ENCODE assay signal across 9 cellular contexts in genomic region chr11:10454902-10455631, GRCh38. TPM values are rescaled to one million over a fixed set of nuclear protein-coding genes. Genes with fewer than 3 reads are reported as not detected.
DNase-seq lines count a peak whose midpoint lies in the region; ATAC-seq and TF ChIP-seq lines count a peak whose summit lies in the region.
"Had no signal": no experiment of that assay in that cellular context is flagged by ENCODE, and none has a peak within 500 bp of the region (broad histone marks: within the 10 kb centered on the region; RNA-seq: fewer than 3 reads in every experiment).

Gene AMPD3, plus strand, starts transcription at chr11:10455264. Its CDS starts 6,256 bp downstream, at chr11:10461520.

- H3K4me1 Mint-ChIP-seq in activated CD4-positive, alpha-beta T cell treated with anti-CD3 and anti-CD28 coated beads for 36 hours: peaks cover 83% of the 10 kb centered on the region
- H3K4me1 Mint-ChIP-seq in mesothelial cell of epicardium: peaks cover 33% of the 10 kb centered on the region

- peaks cover 20% of the 10 kb centered on the region for H3K79me2 ChIP-seq in PC-9 (ENCODE audit: low read depth)

- H3K36me3 Mint-ChIP-seq in activated CD4-positive, alpha-beta T cell treated with anti-CD3 and anti-CD28 coated beads for 36 hours (ENCODE audit: low read depth): peaks cover 7% of the 10 kb centered on the region
- no peaks in the 10 kb centered on the region for H3K36me3 Mint-ChIP-seq in mesothelial cell of epicardium

- H3K27me3 Mint-ChIP-seq in activated CD4-positive, alpha-beta T cell treated with anti-CD3 and anti-CD28 coated beads for 36 hours: no peaks in the 10 kb centered on the region
- peaks cover 22% of the 10 kb centered on the region for H3K27me3 Mint-ChIP-seq in mesothelial cell of epicardium (ENCODE audit: low read depth)

- H3K4me2 ChIP-seq in PC-9: peak within 1 kb of the TSS; percentile 87

- peak within 1 kb of the TSS; percentile 31 for H2AFZ ChIP-seq in PC-9

- no peaks in the 10 kb centered on the region for H3K36me3 ChIP-seq in PC-9 (ENCODE audit: low read depth)
- H3K36me3 ChIP-seq: pancreas had no signal

- H3K27ac ChIP-seq in HL-60 (replicated peaks) (peak within 1 kb of the TSS; percentile 81), PC-9 (peak within 1 kb of the TSS; percentile 79), caudate nucleus (ENCODE audit: low read depth, low read length) (peak within 1 kb of the TSS; percentile 50)

- peak; percentile 51 for DNase-seq in activated CD4-positive, alpha-beta T cell treated with anti-CD3 and anti-CD28 coated beads for 36 hours
- DNase-seq in activated CD4-positive, alpha-beta T cell treated with anti-CD3 and anti-CD28 coated beads, Interleukin-2, amount 50 U/mL, for 4 hours: no peak
- DNase-seq in HL-60 (ENCODE audit: low read depth in 1 of 2, low spot score in 1 of 2) (peak in 1 of 2 experiments; percentile 26), PC-9 (peak; percentile 47 to 86), caudate nucleus (lab: John Stamatoyannopoulos, UW) (peak in 1 of 61 donors; percentile 24), mesothelial cell of epicardium (ENCODE audit: low spot score in 2 of 2, unreplicated experiment in 2 of 2) (no peak), ureter (ENCODE audit: low spot score) (no peak), KG1 (lab: John Stamatoyannopoulos, UW) (no peak)

- H3K9me3 ChIP-seq in PC-9 (ENCODE audit: insufficient read depth, low read depth): no peaks in the 10 kb centered on the region
- H3K9me3 ChIP-seq: pancreas had no signal

- CTCF ChIA-PET in activated CD4-positive, alpha-beta T cell treated with anti-CD3 and anti-CD28 coated beads for 36 hours (lab: Charles Lee): interaction anchor here (0.5 to 2.6 kb wide), 10 partner anchors 11 to 1358 kb away, joined by 3 to 10 read pairs (median 4); partner anchors contain the start of gene IRAG1
- CTCF ChIA-PET in PC-9 (lab: Charles Lee): interaction anchor here (0.6 to 1.2 kb wide), 4 partner anchors 33 to 200 kb away, joined by 3 to 9 read pairs (median 4); no protein-coding TSS in a partner anchor

- TF ChIP-seq CTCF in HL-60 (IDR thresholded peaks at IDR 0.05; ENCODE audit: insufficient read depth, low read length): no peak
- no peak for TF ChIP-seq CTCF in PC-9 (conservative IDR thresholded peaks at IDR 0.05)
- TF ChIP-seq CTCF in mesothelial cell of epicardium (IDR thresholded peaks at IDR 0.05; ENCODE audit: unreplicated experiment): no peak

- H3K27me3 ChIP-seq in HL-60 (ENCODE audit: insufficient read depth, poor library complexity, severe bottlenecking) (no peaks in the 10 kb centered on the region), PC-9 (ENCODE audit: insufficient read depth, low read depth) (no peaks in the 10 kb centered on the region)
- H3K27me3 ChIP-seq: pancreas had no signal

- H4K20me1 ChIP-seq in PC-9 (ENCODE audit: insufficient read depth): no peaks in the 10 kb centered on the region

- no peaks in the 10 kb centered on the region for H3K9me2 ChIP-seq in PC-9 (ENCODE audit: insufficient read depth)

- peak within 1 kb of the TSS; percentile 98 for H3K27ac Mint-ChIP-seq in activated CD4-positive, alpha-beta T cell treated with anti-CD3 and anti-CD28 coated beads for 36 hours
- H3K27ac Mint-ChIP-seq in mesothelial cell of epicardium: peak within 1 kb of the TSS; percentile 73

- no peaks in the 10 kb centered on the region for H3K9me3 Mint-ChIP-seq in activated CD4-positive, alpha-beta T cell treated with anti-CD3 and anti-CD28 coated beads for 36 hours (ENCODE audit: low read depth)
- H3K9me3 Mint-ChIP-seq in mesothelial cell of epicardium: no peaks in the 10 kb centered on the region

- H3K4me1 ChIP-seq in PC-9 (replicated peaks; ENCODE audit: insufficient read depth): peaks cover 54% of the 10 kb centered on the region
- H3K4me1 ChIP-seq: pancreas had no signal

- BruUV-seq in PC-9 (replicated peaks; lab: Mats Ljungman, UMichigan): no TSS peak

- ATAC-seq in activated CD4-positive, alpha-beta T cell treated with anti-CD3 and anti-CD28 coated beads for 36 hours: peak; percentile 7

- H3K4me3 ChIP-seq in HL-60 (replicated peaks; ENCODE audit: insufficient read depth, low read length) (peak within 1 kb of the TSS; percentile 60), PC-9 (peak within 1 kb of the TSS; percentile 57)

- H3K4me3 Mint-ChIP-seq in activated CD4-positive, alpha-beta T cell treated with anti-CD3 and anti-CD28 coated beads for 36 hours: peak within 1 kb of the TSS; percentile 91
- H3K4me3 Mint-ChIP-seq in mesothelial cell of epicardium: peak within 1 kb of the TSS; percentile 58

- POLR2A ChIA-PET in activated CD4-positive, alpha-beta T cell treated with anti-CD3 and anti-CD28 coated beads for 36 hours (lab: Charles Lee): interaction anchor here (0.6 to 1.2 kb wide), 4 partner anchors 12 to 696 kb away, joined by 3 to 5 read pairs (median 4); partner anchors contain the start of gene RNF141
- POLR2A ChIA-PET in PC-9 (lab: Charles Lee; ENCODE audit: unreplicated experiment): interaction anchor here (0.5 to 0.7 kb wide), 5 partner anchors 28 to 283 kb away, joined by 4 to 21 read pairs (median 6); partner anchors contain the start of gene ADM

- intact Hi-C loops in activated CD4-positive, alpha-beta T cell treated with anti-CD3 and anti-CD28 coated beads for 36 hours (cut with DNase I, micrococcal nuclease): loop anchor here (5.0 to 10.0 kb wide), 9 partner anchors 72 to 1770 kb away; partner anchors contain the start of genes USP47 (in 2 of the 2), ZBED5 (in 2 of the 2), ADM (in 1 of the 2) and CTR9 (in 1 of the 2)
- intact Hi-C loops in PC-9 (cut with micrococcal nuclease; ENCODE audit: unreplicated experiment): loop anchor here (1.0 to 2.0 kb wide), 2 partner anchors 33 to 152 kb away; no protein-coding TSS in a partner anchor

- H3F3A ChIP-seq in PC-9 (ENCODE audit: insufficient read depth, low read depth): peaks cover 18% of the 10 kb centered on the region

RNA-seq across cellular contexts. Expression of gene AMPD3, which starts in this region (rescaled TPM):
- total RNA-seq in activated CD4-positive, alpha-beta T cell treated with anti-CD3 and anti-CD28 coated beads for 36 hours: 10 to 100 TPM; 26.3 to 27.1 TPM
- 16.5 and 17.4 TPM in 2 replicates for total RNA-seq in PC-9 (2021)
- 6.8 to 7.5 TPM (median 7.5 TPM) in 3 replicates for total RNA-seq in mesothelial cell of epicardium
- total RNA-seq in ureter: 24.7 TPM

Comparison
In these comparisons a context has a peak if more than half of its experiments do, and no peak if none do; other contexts are left out.
1. DNase-seq: peak in activated CD4-positive, alpha-beta T cell treated with anti-CD3 and anti-CD28 coated beads for 36 hours (single experiment) and PC-9 (2 of 2); none in activated CD4-positive, alpha-beta T cell treated with anti-CD3 and anti-CD28 coated beads, Interleukin-2, amount 50 U/mL, for 4 hours (0 of 2), mesothelial cell of epicardium (0 of 2), ureter (single experiment) and KG1 (single experiment).
2. Peak in every context shown above with its lines, with median percentiles within 50 percentile points of each other: H3K27ac ChIP-seq.